Comparison of ENCODE assay signal across 18 cellular contexts in the genomic region with DNA sequence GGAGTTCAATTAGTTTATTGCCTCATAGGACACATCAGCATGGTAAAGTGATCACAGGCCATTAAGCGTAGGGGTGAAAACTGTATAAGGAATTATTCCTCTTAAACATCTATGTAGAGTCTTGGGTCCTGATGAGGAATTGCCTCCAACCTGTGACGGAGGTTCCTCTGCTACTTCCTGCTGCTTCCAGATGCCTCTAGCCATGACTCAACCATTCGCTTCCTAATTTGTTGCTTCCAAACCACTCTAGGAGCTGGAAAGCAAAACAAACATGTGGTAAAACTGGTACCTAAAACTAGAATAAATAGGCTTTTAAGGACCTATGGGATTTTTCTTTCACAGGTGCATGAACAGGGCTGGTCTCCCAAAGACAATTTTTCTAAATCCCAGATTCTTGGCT.
DNase-seq lines count a peak whose midpoint lies in the region; ATAC-seq and TF ChIP-seq lines count a peak whose summit lies in the region.
"Had no signal": no experiment of that assay in that cellular context is flagged by ENCODE, and none has a peak within 500 bp of the region (broad histone marks: within the 10 kb centered on the region; RNA-seq: fewer than 3 reads in every experiment).

No MANE protein-coding gene starts in this region.

- H3K4me1 Mint-ChIP-seq in effector memory CD8-positive, alpha-beta T cell (ENCODE audit: low read depth in 2 of 2): peaks cover 27 to 53% of the 10 kb centered on the region in 2 donors
- peaks cover 10 to 78% (median 57%) of the 10 kb centered on the region in 7 donors for H3K4me1 Mint-ChIP-seq in naive thymus-derived CD4-positive, alpha-beta T cell

- no peak overlapping the region for H3K27ac ChIP-seq in naive thymus-derived CD4-positive, alpha-beta T cell (ENCODE audit: low read depth, low read length)
- H3K27ac ChIP-seq: gastrocnemius medialis, right lobe of liver, SJSA1, testis had no signal

- no peak for TF ChIP-seq CTCF in GM10266 (IDR thresholded peaks at IDR 0.05; ENCODE audit: control insufficient read depth, insufficient read depth, low read depth, missing control alignments)

- peaks cover 12 to 16% of the 10 kb centered on the region in 2 donors for H3K4me1 ChIP-seq in naive thymus-derived CD4-positive, alpha-beta T cell (ENCODE audit: control insufficient read depth in 2 of 2, insufficient read depth in 2 of 2, low read length in 2 of 2)
- H3K4me1 ChIP-seq: right lobe of liver, SJSA1, testis had no signal

- H3K36me3 ChIP-seq in naive thymus-derived CD4-positive, alpha-beta T cell (ENCODE audit: control insufficient read depth in 2 of 3, insufficient read depth in 3 of 3, low read length in 3 of 3): no peaks in the 10 kb centered on the region
- H3K36me3 ChIP-seq: gastrocnemius medialis, right lobe of liver, SJSA1 had no signal

- H3K9me3 ChIP-seq in naive thymus-derived CD4-positive, alpha-beta T cell (ENCODE audit: control insufficient read depth in 2 of 3, low read length in 3 of 3): no peaks in the 10 kb centered on the region
- H3K9me3 ChIP-seq: gastrocnemius medialis, right lobe of liver, testis had no signal

- no peaks in the 10 kb centered on the region for H3K27me3 Mint-ChIP-seq in effector memory CD8-positive, alpha-beta T cell
- H3K27me3 Mint-ChIP-seq in naive thymus-derived CD4-positive, alpha-beta T cell: no peaks in the 10 kb centered on the region
- H3K27me3 Mint-ChIP-seq: activated naive CD8-positive, alpha-beta T cell treated with anti-CD3 and anti-CD28 coated beads, Interleukin-2, amount 10 ng/mL, durations not matched to agents 7 days and 5 days; activated T-cell treated with anti-CD3 and anti-CD28 coated beads, Interleukin-2, amount 50 U/mL, for 24 hours had no signal

- H3K9me3 Mint-ChIP-seq in effector memory CD8-positive, alpha-beta T cell: peaks cover 0 to 3% of the 10 kb centered on the region in 2 donors
- H3K9me3 Mint-ChIP-seq in naive thymus-derived CD4-positive, alpha-beta T cell: peaks cover 0 to 11% (median 6%) of the 10 kb centered on the region in 11 donors

- DNase-seq in EL: peak; percentile 35
- peak; percentile 51 for DNase-seq in NCI-H2171 treated with DMSO at 0.1 percent for 48 hours (lab: John Stamatoyannopoulos, UW)
- DNase-seq in effector memory CD8-positive, alpha-beta T cell: no peak
- no peak for DNase-seq in naive thymus-derived CD4-positive, alpha-beta T cell
- no peak for DNase-seq in GM10266 (ENCODE audit: extremely low spot score)
- no peak for DNase-seq in OCI-M2 (lab: John Stamatoyannopoulos, UW; ENCODE audit: unreplicated experiment)
- DNase-seq: activated naive CD8-positive, alpha-beta T cell treated with anti-CD3 and anti-CD28 coated beads, Interleukin-2, amount 10 ng/mL, durations not matched to agents 7 days and 5 days; activated T-cell treated with anti-CD3 and anti-CD28 coated beads, Interleukin-2, amount 50 U/mL, for 24 hours; gastrocnemius medialis; NCI-H1105; NCI-H226; right lobe of liver; stimulated activated CD4-positive, alpha-beta T cell treated with anti-CD3 and anti-CD28 coated beads, Interleukin-2, amount 100 ng/mL, for 48 hours; testis had no signal

- no peak for ATAC-seq in effector memory CD8-positive, alpha-beta T cell (replicated peaks)
- no peak for ATAC-seq in naive thymus-derived CD4-positive, alpha-beta T cell
- ATAC-seq in HG02610 (IDR thresholded peaks at IDR 0.05; ENCODE audit: unreplicated experiment) (no peak), HG02763 (IDR thresholded peaks at IDR 0.05; ENCODE audit: unreplicated experiment) (no peak)
- ATAC-seq: gastrocnemius medialis, HCT116, right lobe of liver had no signal

- intact Hi-C loops in naive thymus-derived CD4-positive, alpha-beta T cell (cut with micrococcal nuclease): loop anchor here in 1 of 2 donors (1.0 to 5.0 kb wide), 3 partner anchors 11 to 42 kb away; no protein-coding TSS in a partner anchor

- no peak overlapping the region for H3K4me3 Mint-ChIP-seq in effector memory CD8-positive, alpha-beta T cell
- H3K4me3 Mint-ChIP-seq in naive thymus-derived CD4-positive, alpha-beta T cell: peak overlapping the region in 8 of 10 donors; percentile 0 to 55 (median 21)
- H3K4me3 Mint-ChIP-seq: activated naive CD8-positive, alpha-beta T cell treated with anti-CD3 and anti-CD28 coated beads, Interleukin-2, amount 10 ng/mL, durations not matched to agents 7 days and 5 days; activated T-cell treated with anti-CD3 and anti-CD28 coated beads, Interleukin-2, amount 50 U/mL, for 24 hours had no signal

- no peaks in the 10 kb centered on the region for H3K27me3 ChIP-seq in naive thymus-derived CD4-positive, alpha-beta T cell (ENCODE audit: control insufficient read depth in 2 of 2, insufficient read depth in 2 of 2, low read length in 2 of 2)
- H3K27me3 ChIP-seq: gastrocnemius medialis, right lobe of liver, SJSA1, testis had no signal

- H3K4me3 ChIP-seq in naive thymus-derived CD4-positive, alpha-beta T cell (ENCODE audit: low read length): no peak overlapping the region
- H3K4me3 ChIP-seq: gastrocnemius medialis, right lobe of liver, SJSA1, testis had no signal

- POLR2A ChIA-PET in naive thymus-derived CD4-positive, alpha-beta T cell (lab: Charles Lee): no interaction called here

- CTCF ChIA-PET in naive thymus-derived CD4-positive, alpha-beta T cell (lab: Charles Lee): no interaction called here

- peak overlapping the region; percentile 66 to 83 for H3K27ac Mint-ChIP-seq in effector memory CD8-positive, alpha-beta T cell
- H3K27ac Mint-ChIP-seq in naive thymus-derived CD4-positive, alpha-beta T cell: peak overlapping the region in 5 of 9 donors; percentile 16 to 69 (median 31)
- H3K27ac Mint-ChIP-seq: activated naive CD8-positive, alpha-beta T cell treated with anti-CD3 and anti-CD28 coated beads, Interleukin-2, amount 10 ng/mL, durations not matched to agents 7 days and 5 days had no signal

- peaks cover 13% of the 10 kb centered on the region for H3K36me3 Mint-ChIP-seq in effector memory CD8-positive, alpha-beta T cell (ENCODE audit: insufficient read depth)
- peaks cover 17 to 45% (median 34%) of the 10 kb centered on the region in 5 donors for H3K36me3 Mint-ChIP-seq in naive thymus-derived CD4-positive, alpha-beta T cell

Comparison
In these comparisons a context has a peak if more than half of its experiments do, and no peak if none do; other contexts are left out.
1. DNase-seq: peak in EL (single experiment) and NCI-H2171 treated with DMSO at 0.1 percent for 48 hours (single experiment); none in effector memory CD8-positive, alpha-beta T cell (0 of 3), naive thymus-derived CD4-positive, alpha-beta T cell (0 of 9), GM10266 (single experiment) and OCI-M2 (single experiment).
2. H3K4me3 Mint-ChIP-seq: peak in naive thymus-derived CD4-positive, alpha-beta T cell (8 of 10); none in effector memory CD8-positive, alpha-beta T cell (0 of 2).